In genomic region chr1:156644640-156645039, GRCh38 we compare ENCODE assay signal across 24 cellular contexts. TPM values are rescaled to one million over a fixed set of nuclear protein-coding genes. Genes with fewer than 3 reads are reported as not detected.
"Had no signal": no experiment of that assay in that cellular context is flagged by ENCODE, and none has a peak within 500 bp of the region (broad histone marks: within the 10 kb centered on the region; RNA-seq: fewer than 3 reads in every experiment).

No MANE protein-coding gene starts in this region.

- H3K27ac ChIP-seq: brain microvascular endothelial cell, esophagus muscularis mucosa, ovary, psoas muscle, right atrium auricular region, thyroid gland, upper lobe of right lung had no signal

- H3K4me3 Mint-ChIP-seq: activated B cell treated with CpG ODN at 0.5 μM for 24 hours; activated CD4-positive, alpha-beta memory T cell treated with anti-CD3 and anti-CD28 coated beads for 36 hours; mesothelial cell of epicardium; natural killer cell; T-helper 1 cell treated with Interleukin-12 subunit alpha and Interleukin-12 subunit beta and Interleukin-4 antibody, amounts not matched to agents 30 μg/mL and 1 μg/mL, for 36 hours had no signal

- H3K36me3 Mint-ChIP-seq: activated CD4-positive, alpha-beta memory T cell treated with anti-CD3 and anti-CD28 coated beads for 36 hours; mesothelial cell of epicardium; natural killer cell had no signal

- DNase-seq: activated B cell treated with CpG ODN at 0.5 μM for 24 hours; activated CD4-positive, alpha-beta memory T cell treated with anti-CD3 and anti-CD28 coated beads for 36 hours; activated CD4-positive, alpha-beta T cell treated with anti-CD3 and anti-CD28 coated beads for 4 hours; activated gamma-delta T cell; activated naive CD4-positive, alpha-beta T cell treated with anti-CD3 and anti-CD28 coated beads, Interleukin-2, amount 50 U/mL, for 16 hours; aorta; brain microvascular endothelial cell; central memory CD4-positive, alpha-beta T cell; glutamatergic neuron; left ventricle myocardium superior; mammary epithelial cell; natural killer cell; ovary; psoas muscle; stimulated activated CD4-positive, alpha-beta T cell treated with anti-CD3 and anti-CD28 coated beads, Interleukin-4, amount 100 ng/mL, for 24 hours; stimulated activated naive CD8-positive, alpha-beta T cell treated with anti-CD3 and anti-CD28 coated beads, Interleukin-15, Interleukin-2, amounts not matched to agents 100 U/mL and 50 U/mL, for 24 hours; thyroid gland; upper lobe of right lung had no signal

- H3K27ac Mint-ChIP-seq: activated B cell treated with CpG ODN at 0.5 μM for 24 hours; activated CD4-positive, alpha-beta memory T cell treated with anti-CD3 and anti-CD28 coated beads for 36 hours; mesothelial cell of epicardium; natural killer cell; T-helper 1 cell treated with Interleukin-12 subunit alpha and Interleukin-12 subunit beta and Interleukin-4 antibody, amounts not matched to agents 30 μg/mL and 1 μg/mL, for 36 hours had no signal

- H3K9me3 ChIP-seq: esophagus muscularis mucosa, ovary, psoas muscle, right atrium auricular region, thyroid gland, upper lobe of right lung had no signal

- H3K9me3 Mint-ChIP-seq: activated B cell treated with CpG ODN at 0.5 μM for 24 hours; activated CD4-positive, alpha-beta memory T cell treated with anti-CD3 and anti-CD28 coated beads for 36 hours; mesothelial cell of epicardium; natural killer cell; T-helper 1 cell treated with Interleukin-12 subunit alpha and Interleukin-12 subunit beta and Interleukin-4 antibody, amounts not matched to agents 30 μg/mL and 1 μg/mL, for 36 hours had no signal

- ATAC-seq: left ventricle myocardium superior; psoas muscle; stimulated activated naive CD8-positive, alpha-beta T cell treated with anti-CD3 and anti-CD28 coated beads, Interleukin-15, Interleukin-2, amounts not matched to agents 100 U/mL and 50 U/mL, for 24 hours; upper lobe of right lung had no signal

RNA-seq across cellular contexts. Expression of gene BCAN, which starts 2.7 kb away (rescaled TPM):
- total RNA-seq: activated CD4-positive, alpha-beta memory T cell treated with anti-CD3 and anti-CD28 coated beads for 36 hours; dermis microvascular lymphatic vessel endothelial cell; mammary epithelial cell; right atrium auricular region; subcutaneous adipose tissue; upper lobe of right lung had no signal

RNA-seq across cellular contexts. Expression of gene HAPLN2, which starts 25.4 kb away (rescaled TPM):
- total RNA-seq: activated B cell treated with CpG ODN at 0.5 μM for 24 hours, dermis microvascular lymphatic vessel endothelial cell, mammary epithelial cell, natural killer cell had no signal

RNA-seq across cellular contexts. Expression of gene NES, which starts 32.6 kb away (rescaled TPM):
- total RNA-seq: activated B cell treated with CpG ODN at 0.5 μM for 24 hours, natural killer cell had no signal
